ENCODE assay signal across 10 cellular contexts in genomic region chr6:106547053-106547414, GRCh38.
A peak's percentile ranks its signal among the peaks of the same experiment; 100 is the strongest.
DNase-seq lines count a peak whose midpoint lies in the region; ATAC-seq and TF ChIP-seq lines count a peak whose summit lies in the region.
"Had no signal": no experiment of that assay in that cellular context is flagged by ENCODE, and none has a peak within 500 bp of the region (broad histone marks: within the 10 kb centered on the region; RNA-seq: fewer than 3 reads in every experiment).

No MANE protein-coding gene starts in this region.

- no peak overlapping the region for H3K4me3 Mint-ChIP-seq in activated T-cell treated with anti-CD3 and anti-CD28 coated beads, Interleukin-2, amount 50 U/mL, for 24 hours

- 29% methylated on average over 5 of the region's 5 CpGs for WGBS in suprapubic skin

- no peak for TF ChIP-seq POLR2A in suprapubic skin (IDR thresholded peaks at IDR 0.05)

- peaks cover 87% of the 10 kb centered on the region for H3K36me3 Mint-ChIP-seq in activated T-cell treated with anti-CD3 and anti-CD28 coated beads, Interleukin-2, amount 50 U/mL, for 24 hours (ENCODE audit: low read depth)

- no peak for TF ChIP-seq EP300 in suprapubic skin (IDR thresholded peaks at IDR 0.05)

- no peak for TF ChIP-seq CTCF in suprapubic skin (IDR thresholded peaks at IDR 0.05)

- peaks cover 62% of the 10 kb centered on the region for H3K4me1 Mint-ChIP-seq in activated T-cell treated with anti-CD3 and anti-CD28 coated beads, Interleukin-2, amount 50 U/mL, for 24 hours (ENCODE audit: low read depth)

- peak overlapping the region; percentile 79 for H3K27ac ChIP-seq in SJSA1
- H3K27ac ChIP-seq in suprapubic skin: peak overlapping the region; percentile 74

- H3K9me3 Mint-ChIP-seq in activated T-cell treated with anti-CD3 and anti-CD28 coated beads, Interleukin-2, amount 50 U/mL, for 24 hours: no peaks in the 10 kb centered on the region

- H3K27me3 ChIP-seq in SJSA1 (replicated peaks) (no peaks in the 10 kb centered on the region), suprapubic skin (no peaks in the 10 kb centered on the region)

- no peak for ATAC-seq in GM18868 (IDR thresholded peaks at IDR 0.05; ENCODE audit: unreplicated experiment)

- no peak overlapping the region for H3K4me3 ChIP-seq in SJSA1
- no peak overlapping the region for H3K4me3 ChIP-seq in suprapubic skin

- peaks cover 26% of the 10 kb centered on the region for H3K4me1 ChIP-seq in SJSA1 (replicated peaks)
- H3K4me1 ChIP-seq in suprapubic skin: peaks cover 30% of the 10 kb centered on the region

- no peak for DNase-seq in activated T-cell treated with anti-CD3 and anti-CD28 coated beads, Interleukin-2, amount 50 U/mL, for 24 hours
- DNase-seq in activated T-cell treated with anti-CD3 and anti-CD28 coated beads, Interleukin-2, amount 50 U/mL, for 1 hour: no peak
- DNase-seq in SJSA1 (ENCODE audit: low read depth in 1 of 2, low spot score in 2 of 2) (peak in 1 of 2 experiments; percentile 18), glomerular endothelial cell (ENCODE audit: extremely low read depth, low read depth, low spot score) (peak; percentile 88), suprapubic skin (ENCODE audit: low spot score in 2 of 2) (no peak), epidermal melanocyte (ENCODE audit: insufficient read length, low spot score) (no peak), DMS114 treated with DMSO at 0.1 percent for 48 hours (lab: John Stamatoyannopoulos, UW; ENCODE audit: unreplicated experiment) (no peak)
- DNase-seq: NCI-H446 treated with DMSO at 0.1 percent for 48 hours, substantia nigra had no signal

- H3K9me3 ChIP-seq in SJSA1 (replicated peaks) (no peaks in the 10 kb centered on the region), suprapubic skin (no peaks in the 10 kb centered on the region)

- H3K36me3 ChIP-seq in SJSA1: peaks cover 13% of the 10 kb centered on the region
- no peaks in the 10 kb centered on the region for H3K36me3 ChIP-seq in suprapubic skin

- no peaks in the 10 kb centered on the region for H3K27me3 Mint-ChIP-seq in activated T-cell treated with anti-CD3 and anti-CD28 coated beads, Interleukin-2, amount 50 U/mL, for 24 hours

- H3K27ac Mint-ChIP-seq in activated T-cell treated with anti-CD3 and anti-CD28 coated beads, Interleukin-2, amount 50 U/mL, for 24 hours: peak overlapping the region; percentile 94
